1 cellular context compared by ENCODE assay signal in genomic region chr10:128694532-128694931, GRCh38.
TF ChIP-seq lines count a peak whose summit lies in the region.

No MANE protein-coding gene starts in this region.

TF ChIP-seq in H1, 55 proteins besides CTCF, POLR2A, EP300 and RAD21 (continued from another document):
- TF ChIP-seq YY1 (IDR thresholded peaks at IDR 0.05; ENCODE audit: low read depth, low read length) (no peak), CREB1 (IDR thresholded peaks at IDR 0.05) (no peak)
